4 cellular contexts compared by ENCODE assay signal in the genomic region with DNA sequence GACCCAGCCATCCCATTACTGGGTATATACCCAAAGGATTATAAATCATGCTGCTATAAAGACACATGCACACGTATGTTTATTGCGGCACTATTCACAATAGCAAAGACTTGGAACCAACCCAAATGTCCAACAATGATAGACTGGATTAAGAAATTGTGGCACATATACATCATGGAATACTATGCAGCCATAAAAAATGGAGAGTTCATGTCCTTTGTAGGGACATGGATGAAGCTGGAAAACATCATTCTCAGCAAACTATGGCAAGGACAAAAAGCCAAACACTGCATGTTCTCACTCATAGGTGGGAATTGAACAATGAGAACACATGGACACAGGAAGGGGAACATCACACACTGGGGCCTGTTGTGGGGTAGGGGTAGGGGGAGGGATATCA. TPM values are rescaled to one million over a fixed set of nuclear protein-coding genes. Genes with fewer than 3 reads are reported as not detected.
A peak's percentile ranks its signal among the peaks of the same experiment; 100 is the strongest.
DNase-seq lines count a peak whose midpoint lies in the region; ATAC-seq, FAIRE-seq and TF ChIP-seq lines count a peak whose summit lies in the region.
"Not testable (repeated sequence)": the region's sequence is repeated elsewhere in the genome, so short reads cannot be mapped to it uniquely, and the experiment has no call there.
"Had no signal": no experiment of that assay in that cellular context is flagged by ENCODE, and none has a peak within 500 bp of the region (broad histone marks: within the 10 kb centered on the region; RNA-seq: fewer than 3 reads in every experiment).

No MANE protein-coding gene starts in this region.

- ATAC-seq in K562, result not testable (repeated sequence)

- not testable (repeated sequence) for H3K36me3 ChIP-seq in HEK293 (ENCODE audit: control insufficient read depth in 2 of 2, insufficient read depth in 1 of 2, low read length in 2 of 2); K562 (ENCODE audit: control insufficient read depth, insufficient read depth, low read length)

- CTCF ChIA-PET in HEK293 (lab: Yijun Ruan, JAX); K562 (lab: Yijun Ruan, JAX; ENCODE audit: low intra/inter-chr PET ratio): not testable (repeated sequence)

- H3K4me3 ChIP-seq in HEK293 (ENCODE audit: low read depth, low read length); K562: not testable (repeated sequence)

- not testable (repeated sequence) for H3K27ac ChIP-seq in HEK293 (ENCODE audit: extremely low read depth, low read depth, low read length); K562 (ENCODE audit: extremely low read depth, low read depth, low read length)

- not testable (repeated sequence) for BruUV-seq in K562 (replicated peaks; lab: Mats Ljungman, UMichigan)

- H4K20me1 ChIP-seq in K562 (replicated peaks; ENCODE audit: control insufficient read depth, insufficient read depth, low read length), result not testable (repeated sequence)

- in situ Hi-C loops in K562 (cut with MboI), result not testable (repeated sequence)

- not testable (repeated sequence) for TF ChIP-seq RAD21 in K562 (CRISPR knock-in tag; conservative IDR thresholded peaks at IDR 0.05 in 1 of 2, IDR thresholded peaks at IDR 0.05 in 1 of 2)

- intact Hi-C loops in K562 (cut with micrococcal nuclease), result not testable (repeated sequence)

- not testable (repeated sequence) for H3K9ac ChIP-seq in K562 (ENCODE audit: insufficient read depth in 1 of 2, low read depth in 2 of 2, low read length in 2 of 2)

- H3K27me3 ChIP-seq in K562 (ENCODE audit: control insufficient read depth in 2 of 2, insufficient read depth in 2 of 2, low read length in 2 of 2), result not testable (repeated sequence)

- not testable (repeated sequence) for H2AFZ ChIP-seq in K562 (ENCODE audit: low read depth, low read length)

- DNase-seq in K562 (ENCODE audit: extremely low read depth in 1 of 4, low spot score in 3 of 4), result not testable (repeated sequence)

- not testable (repeated sequence) for TF ChIP-seq EP300 in K562 (IDR thresholded peaks at IDR 0.05; ENCODE audit: low read length)

- POLR2A ChIA-PET in HEK293 (lab: Yijun Ruan, JAX); K562 (lab: Yijun Ruan, JAX): not testable (repeated sequence)

- H3K79me2 ChIP-seq in K562 (ENCODE audit: control insufficient read depth, insufficient read depth, low read length), result not testable (repeated sequence)

- WGBS in K562 (ENCODE audit: insufficient coverage, low coverage, missing lambda C conversion rate), result no CpG with 5 or more reads among the region's 2 CpGs

- not testable (repeated sequence) for TF ChIP-seq CTCF in HEK293 (tag by site-specific recombination; IDR thresholded peaks at IDR 0.05); K562 (IDR thresholded peaks at IDR 0.05 in 2 of 3, conservative IDR thresholded peaks at IDR 0.05 in 1 of 3; ENCODE audit: insufficient read depth in 2 of 3, low read depth in 1 of 3, low read length in 3 of 3)

- not testable (repeated sequence) for TF ChIP-seq POLR2A in K562 (conservative IDR thresholded peaks at IDR 0.05)

- H3K4me2 ChIP-seq in K562 (ENCODE audit: insufficient read depth, low read length), result not testable (repeated sequence)

- H3K9me3 ChIP-seq in HEK293 (ENCODE audit: control insufficient read depth, insufficient read depth, low read depth, low read length); K562 (replicated peaks; ENCODE audit: control insufficient read depth, insufficient read depth, low read depth, low read length): not testable (repeated sequence)

- not testable (repeated sequence) for H3K4me1 ChIP-seq in HEK293 (ENCODE audit: control insufficient read depth, insufficient read depth, low read length); K562 (replicated peaks in 1 of 2; ENCODE audit: control insufficient read depth in 2 of 2, insufficient read depth in 2 of 2, low read length in 2 of 2)

- FAIRE-seq in K562 (lab: Jason Lieb, UNC), result not testable (repeated sequence)

- H3K9me1 ChIP-seq in K562 (ENCODE audit: control insufficient read depth, insufficient read depth, low read length), result not testable (repeated sequence)

TF ChIP-seq in HEK293, 187 proteins besides CTCF, POLR2A, EP300 and RAD21:
- TF ChIP-seq ZNF146 (tag by site-specific recombination; IDR thresholded peaks at IDR 0.05), result peak; percentile 56; the same call in 1 of the 2 replicates

TF ChIP-seq in K562, 482 proteins besides CTCF, POLR2A, EP300 and RAD21:
- TF ChIP-seq KDM1A (IDR thresholded peaks at IDR 0.05) (0 out of 4 replicates have a peak, but pooled peaks of 1 of the 2 experiments have one; percentile 10), ZNF146 (CRISPR knock-in tag; IDR thresholded peaks at IDR 0.05; ENCODE audit: unreplicated experiment) (peak; percentile 74), BCOR (IDR thresholded peaks at IDR 0.05) (peak; percentile 40; the same call in 1 of the 2 replicates)
TF ChIP-seq in K562: peak in this region for 3; not testable (repeated sequence) for 479.

RNA-seq across cellular contexts. Expression of a gene that starts 37.9 kb away (rescaled TPM):
- 92.6 and 147 TPM in 2 replicates for total RNA-seq in K562 (2011; cell fraction: chromatin; rRNA removed; ENCODE audit: low replicate concordance)
- 32.9 and 51.5 TPM in 2 replicates for total RNA-seq in K562 (2011; cell fraction: nucleolus; rRNA removed)
- total RNA-seq in K562 (2011; cell fraction: nucleoplasm; rRNA removed), result 68.5 and 83.6 TPM in 2 replicates
- total RNA-seq in K562 (2014; rRNA removed) (23.4 and 24.7 TPM in 2 replicates), K562 (2014; rRNA removed; fragmentation: Illumina TruSeq; extraction: Trizol) (39.5 and 45.0 TPM in 2 replicates), K562 (2015; rRNA removed; fragmentation: Illumina TruSeq; extraction: Trizol) (39.3 and 42.9 TPM in 2 replicates), K562 (2021) (35.0 and 36.3 TPM in 2 replicates)
- polyA plus RNA-seq in K562 (2011; rRNA removed) (35.4 and 72.0 TPM in 2 replicates), K562 (2014; fragmentation: Illumina TruSeq; extraction: Trizol) (32.7 and 33.3 TPM in 2 replicates), K562 (2014; fragmentation: Nextera tagmentation; extraction: Ambion mirVana) (10 to 100 TPM in 1 of 2 experiments, 1 to 10 TPM in 1; 9.2 to 17.3 TPM), K562 (2014; rRNA removed) (25.8 and 37.6 TPM in 2 replicates)
- polyA plus RNA-seq in K562 (2011; cell fraction: cytosol; rRNA removed), result 15.4 and 19.1 TPM in 2 replicates
- polyA plus RNA-seq in K562 (2011; cell fraction: nucleus; rRNA removed), result 71.8 and 83.4 TPM in 2 replicates
- polyA plus RNA-seq in K562 (2012), result 43.5 and 62.0 TPM in 2 replicates
- 98.4 and 156 TPM in 2 replicates for polyA minus RNA-seq in K562 (2011; rRNA and poly(A)+ RNA removed)
- polyA minus RNA-seq in K562 (2011; cell fraction: cytosol; rRNA and poly(A)+ RNA removed), result 16.2 and 36.8 TPM in 2 replicates
- polyA minus RNA-seq in K562 (2011; cell fraction: nucleus; rRNA and poly(A)+ RNA removed), result 70.4 and 105 TPM in 2 replicates
- total RNA-seq: A673 had no signal
- polyA plus RNA-seq: CD14-positive monocyte had no signal

RNA-seq across cellular contexts. Expression of a gene that starts 54.9 kb away (rescaled TPM):
- 246 and 960 TPM in 2 replicates for total RNA-seq in K562 (2011; cell fraction: chromatin; rRNA removed; ENCODE audit: low replicate concordance)
- total RNA-seq in K562 (2011; cell fraction: nucleolus; rRNA removed), result 112 and 178 TPM in 2 replicates
- total RNA-seq in K562 (2011; cell fraction: nucleoplasm; rRNA removed), result 283 and 397 TPM in 2 replicates
- total RNA-seq in K562 (2014; rRNA removed) (56.4 and 56.7 TPM in 2 replicates), K562 (2014; rRNA removed; fragmentation: Illumina TruSeq; extraction: Trizol) (89.4 and 95.7 TPM in 2 replicates), K562 (2015; rRNA removed; fragmentation: Illumina TruSeq; extraction: Trizol) (72.5 and 90.5 TPM in 2 replicates), K562 (2021) (62.5 and 64.3 TPM in 2 replicates)
- polyA plus RNA-seq in K562 (2011; rRNA removed) (205 and 208 TPM in 2 replicates), K562 (2014; fragmentation: Illumina TruSeq; extraction: Trizol) (92.7 and 98.5 TPM in 2 replicates), K562 (2014; fragmentation: Nextera tagmentation; extraction: Ambion mirVana) (10 to 100 TPM; 25.7 to 52.4 TPM), K562 (2014; rRNA removed) (71.4 and 74.7 TPM in 2 replicates)
- 52.2 and 63.2 TPM in 2 replicates for polyA plus RNA-seq in K562 (2011; cell fraction: cytosol; rRNA removed)
- 617 and 696 TPM in 2 replicates for polyA plus RNA-seq in K562 (2011; cell fraction: nucleus; rRNA removed)
- polyA plus RNA-seq in K562 (2012), result 45.0 and 77.9 TPM in 2 replicates
- 313 and 334 TPM in 2 replicates for polyA minus RNA-seq in K562 (2011; rRNA and poly(A)+ RNA removed)
- 36.5 and 39.3 TPM in 2 replicates for polyA minus RNA-seq in K562 (2011; cell fraction: cytosol; rRNA and poly(A)+ RNA removed)
- polyA minus RNA-seq in K562 (2011; cell fraction: nucleus; rRNA and poly(A)+ RNA removed), result 358 and 510 TPM in 2 replicates
